Comparison of ENCODE assay signal across 9 cellular contexts in genomic region chr6:30171677-30172471, GRCh38. TPM values are rescaled to one million over a fixed set of nuclear protein-coding genes. Genes with fewer than 3 reads are reported as not detected.
DNase-seq lines count a peak whose midpoint lies in the region; ATAC-seq and TF ChIP-seq lines count a peak whose summit lies in the region.
"Had no signal": no experiment of that assay in that cellular context is flagged by ENCODE, and none has a peak within 500 bp of the region (broad histone marks: within the 10 kb centered on the region; RNA-seq: fewer than 3 reads in every experiment).

No MANE protein-coding gene starts in this region.

- no peak overlapping the region for H3K9ac ChIP-seq in mesenchymal stem cell (ENCODE audit: low read length)

- H2BK15ac ChIP-seq in mesenchymal stem cell (ENCODE audit: low read depth, poor library complexity, severe bottlenecking) = no peak overlapping the region

- H2BK5ac ChIP-seq in mesenchymal stem cell (ENCODE audit: low read depth, low read length, poor library complexity, severe bottlenecking) = no peak overlapping the region

- DNase-seq in heart right ventricle (no peak), left ventricle myocardium superior (no peak), astrocyte of the hippocampus (ENCODE audit: low read depth, low spot score) (peak; percentile 16), mesenchymal stem cell (peak; percentile 30), SKM-1 treated with dmso at 0.1 percent for 144 hours (lab: John Stamatoyannopoulos, UW; ENCODE audit: unreplicated experiment) (no peak), kidney glomerular epithelial cell (lab: John Stamatoyannopoulos, UW) (no peak), sigmoid colon (no peak)
- DNase-seq: SIG-M5 had no signal

- H3K4me2 ChIP-seq in mesenchymal stem cell (ENCODE audit: low read length, poor library complexity, severe bottlenecking) = peak overlapping the region; percentile 45

- TF ChIP-seq EP300 in sigmoid colon (IDR thresholded peaks at IDR 0.05) = no peak

- H3K27ac ChIP-seq in heart right ventricle = no peak overlapping the region
- no peak overlapping the region for H3K27ac ChIP-seq in mesenchymal stem cell (ENCODE audit: low read length, poor library complexity, severe bottlenecking)
- no peak overlapping the region for H3K27ac ChIP-seq in sigmoid colon

- H3K18ac ChIP-seq in mesenchymal stem cell (ENCODE audit: low read depth in 1 of 2, low read length in 2 of 2) = no peak overlapping the region

- TF ChIP-seq CTCF in heart right ventricle (IDR thresholded peaks at IDR 0.05) (no peak), sigmoid colon (IDR thresholded peaks at IDR 0.05) (no peak)

- peaks cover 7 to 99% (median 81%) of the 10 kb centered on the region in 7 donors for H3K27me3 ChIP-seq in heart right ventricle
- H3K27me3 ChIP-seq in mesenchymal stem cell (ENCODE audit: control insufficient read depth in 1 of 2, insufficient read depth in 1 of 2, low read length in 2 of 2) = peaks cover 70 to 84% of the 10 kb centered on the region in 2 experiments
- H3K27me3 ChIP-seq in sigmoid colon = peaks cover 23 to 63% (median 34%) of the 10 kb centered on the region in 3 donors

- H3K79me1 ChIP-seq in mesenchymal stem cell (replicated peaks; ENCODE audit: low read length, poor library complexity, severe bottlenecking) = no peaks in the 10 kb centered on the region

- H2AK5ac ChIP-seq in mesenchymal stem cell (ENCODE audit: low read length, severe bottlenecking) = no peak overlapping the region

- H3K9me3 ChIP-seq in heart right ventricle (no peaks in the 10 kb centered on the region), mesenchymal stem cell (ENCODE audit: control insufficient read depth, low read length) (no peaks in the 10 kb centered on the region), sigmoid colon (no peaks in the 10 kb centered on the region)

- H2AFZ ChIP-seq in mesenchymal stem cell (ENCODE audit: low read depth, low read length) = peak overlapping the region; percentile 42

- no peak overlapping the region for H3K4ac ChIP-seq in mesenchymal stem cell (ENCODE audit: low read depth in 1 of 2, low read length in 2 of 2)

- no peak overlapping the region for H4K91ac ChIP-seq in mesenchymal stem cell (ENCODE audit: low read length)

- H3K4me3 ChIP-seq in heart right ventricle (peak overlapping the region in 8 of 10 donors; percentile 1 to 20 (median 14)), mesenchymal stem cell (ENCODE audit: insufficient read depth in 1 of 2, low read depth in 1 of 2, low read length in 2 of 2) (peak overlapping the region in 1 of 2 experiments; percentile 52), sigmoid colon (peak overlapping the region in 1 of 4 donors; percentile 6)

- H3K4me1 ChIP-seq in heart right ventricle (peaks cover 0 to 10% (median 9%) of the 10 kb centered on the region in 9 donors), mesenchymal stem cell (ENCODE audit: control insufficient read depth, insufficient read depth, low read depth, low read length) (peaks cover 6% of the 10 kb centered on the region), sigmoid colon (peaks cover 0 to 9% (median 7%) of the 10 kb centered on the region in 4 donors)

- H3K36me3 ChIP-seq in heart right ventricle = no peaks in the 10 kb centered on the region
- no peaks in the 10 kb centered on the region for H3K36me3 ChIP-seq in mesenchymal stem cell (ENCODE audit: control insufficient read depth in 1 of 2, insufficient read depth in 2 of 2, low read depth in 1 of 2, low read length in 2 of 2)
- no peaks in the 10 kb centered on the region for H3K36me3 ChIP-seq in sigmoid colon

- H4K8ac ChIP-seq in mesenchymal stem cell (ENCODE audit: low read length) = no peak overlapping the region

- no peak overlapping the region for H2BK12ac ChIP-seq in mesenchymal stem cell (ENCODE audit: low read length in 2 of 2)

- 1 to 4% methylated on average over 62 of the region's 62 CpGs for WGBS in heart right ventricle, 2 donors
- WGBS in mesenchymal stem cell = 13% methylated on average over 58 of the region's 62 CpGs
- 10 to 63% methylated on average over 62 of the region's 62 CpGs for WGBS in sigmoid colon, 2 donors

- intact Hi-C loops in heart right ventricle (cut with DNase I) (loop anchor here in 3 of 10 donors (5.0 kb wide), 1 partner anchor 70 kb away; no protein-coding TSS in a partner anchor), left ventricle myocardium superior (cut with micrococcal nuclease) (no loop called here), sigmoid colon (cut with DNase I) (loop anchor here (2.0 kb wide), 1 partner anchor 69 kb away; no protein-coding TSS in a partner anchor)

- H3K23ac ChIP-seq in mesenchymal stem cell (ENCODE audit: low read length in 2 of 2) = peak overlapping the region in 1 of 2 experiments; percentile 54

- H3K14ac ChIP-seq in mesenchymal stem cell (ENCODE audit: low read length in 2 of 2) = no peak overlapping the region

- ATAC-seq in heart right ventricle (peak in 4 of 8 donors; percentile 28 to 67 (median 41)), left ventricle myocardium superior (no peak), GM21423 (IDR thresholded peaks at IDR 0.05; ENCODE audit: unreplicated experiment) (no peak)

- no peak overlapping the region for H2BK120ac ChIP-seq in mesenchymal stem cell (ENCODE audit: low read depth, low read length)

- no peak for TF ChIP-seq POLR2A in sigmoid colon (IDR thresholded peaks at IDR 0.05)

RNA-seq across cellular contexts. Expression of gene TRIM15, which starts 8.5 kb away (rescaled TPM):
- total RNA-seq in heart right ventricle = not detected
- not detected for polyA plus RNA-seq in heart right ventricle
- total RNA-seq in left ventricle myocardium superior = not detected
- polyA plus RNA-seq in mesenchymal stem cell (2013, experiment 1 of 2) = not detected
- not detected for polyA plus RNA-seq in mesenchymal stem cell (2013, experiment 2 of 2)
- under 1 TPM in 2 of 4 donors, not detected in 2; 0.28 to 0.36 TPM for total RNA-seq in sigmoid colon
- polyA plus RNA-seq in sigmoid colon = 10 to 100 TPM; 38.4 to 52.0 (median 46.0) TPM

RNA-seq across cellular contexts. Expression of gene TRIM10, which starts 10.9 kb away (rescaled TPM):
- total RNA-seq in heart right ventricle (not detected), left ventricle myocardium superior (not detected), sigmoid colon (under 1 TPM in 1 of 4 donors, not detected in 3; 0.36 TPM)
- polyA plus RNA-seq in heart right ventricle (not detected), sigmoid colon (1 to 10 TPM; 2.7 to 4.8 (median 3.5) TPM)
- not detected for polyA plus RNA-seq in mesenchymal stem cell (2013, experiment 1 of 2)
- not detected for polyA plus RNA-seq in mesenchymal stem cell (2013, experiment 2 of 2)

RNA-seq across cellular contexts. Expression of gene TRIM40, which starts 35.9 kb away (rescaled TPM):
- total RNA-seq in heart right ventricle = not detected
- polyA plus RNA-seq in heart right ventricle = not detected
- not detected for total RNA-seq in left ventricle myocardium superior
- not detected for polyA plus RNA-seq in mesenchymal stem cell (2013, experiment 1 of 2)
- polyA plus RNA-seq in mesenchymal stem cell (2013, experiment 2 of 2) = not detected
- not detected for total RNA-seq in sigmoid colon
- 10 to 100 TPM in 2 of 3 donors, 1 to 10 TPM in 1; 6.6 to 23.8 (median 18.9) TPM for polyA plus RNA-seq in sigmoid colon

RNA-seq across cellular contexts. Expression of gene TRIM26, which starts 41.3 kb away (rescaled TPM):
- total RNA-seq in heart right ventricle (10 to 100 TPM; 15.5 to 29.0 (median 23.2) TPM), left ventricle myocardium superior (21.9 TPM), sigmoid colon (10 to 100 TPM; 34.2 to 42.7 (median 41.4) TPM)
- polyA plus RNA-seq in heart right ventricle (10 to 100 TPM; 12.0 to 18.0 TPM), sigmoid colon (10 to 100 TPM; 35.4 to 60.4 (median 39.3) TPM)
- polyA plus RNA-seq in mesenchymal stem cell (2013, experiment 1 of 2) = 24.2 TPM
- 24.0 TPM for polyA plus RNA-seq in mesenchymal stem cell (2013, experiment 2 of 2)

RNA-seq across cellular contexts. Expression of gene TRIM31, which starts 59.0 kb away (rescaled TPM):
- not detected for total RNA-seq in heart right ventricle
- polyA plus RNA-seq in heart right ventricle = not detected
- not detected for total RNA-seq in left ventricle myocardium superior
- not detected for polyA plus RNA-seq in mesenchymal stem cell (2013, experiment 1 of 2)
- polyA plus RNA-seq in mesenchymal stem cell (2013, experiment 2 of 2) = not detected
- 1 to 10 TPM in 1 of 4 donors, under 1 TPM in 1, not detected in 2; 0.36 to 2.2 TPM for total RNA-seq in sigmoid colon
- 100 to 1,000 TPM in 2 of 3 donors, 10 to 100 TPM in 1; 92.2 to 133 (median 118) TPM for polyA plus RNA-seq in sigmoid colon

Comparison
In these comparisons a context has a peak if more than half of its experiments do, and no peak if none do; other contexts are left out.
1. DNase-seq: peak in astrocyte of the hippocampus (single experiment) and mesenchymal stem cell (single experiment); none in heart right ventricle (0 of 2), left ventricle myocardium superior (single experiment), SKM-1 treated with dmso at 0.1 percent for 144 hours (single experiment), kidney glomerular epithelial cell (single experiment) and sigmoid colon (single experiment).